Comparison of ENCODE assay signal across 18 cellular contexts in genomic region chr1:231279683-231280082, GRCh38. TPM values are rescaled to one million over a fixed set of nuclear protein-coding genes. Genes with fewer than 3 reads are reported as not detected.
A peak's percentile ranks its signal among the peaks of the same experiment; 100 is the strongest.
DNase-seq lines count a peak whose midpoint lies in the region; ATAC-seq and TF ChIP-seq lines count a peak whose summit lies in the region.
"Had no signal": no experiment of that assay in that cellular context is flagged by ENCODE, and none has a peak within 500 bp of the region (broad histone marks: within the 10 kb centered on the region; RNA-seq: fewer than 3 reads in every experiment).

No MANE protein-coding gene starts in this region.

- H3K27me3 ChIP-seq in lower lobe of right lung (ENCODE audit: low read depth), result no peaks in the 10 kb centered on the region
- H3K27me3 ChIP-seq: MG63, SJCRH30 had no signal

- TF ChIP-seq POLR2A in NB4 (IDR thresholded peaks at IDR 0.05; ENCODE audit: extremely low read depth, insufficient read length), result no peak

- H3K4me3 ChIP-seq in NB4 (ENCODE audit: low read depth, low read length) (no peak overlapping the region), lower lobe of right lung (no peak overlapping the region)
- H3K4me3 ChIP-seq: MG63, PC-9, SJCRH30 had no signal

- no peaks in the 10 kb centered on the region for H3K9me3 ChIP-seq in lower lobe of right lung
- H3K9me3 ChIP-seq: Caco-2, MG63, SJCRH30 had no signal

- no peaks in the 10 kb centered on the region for H3K4me1 ChIP-seq in lower lobe of right lung
- H3K4me1 ChIP-seq: Caco-2, SJCRH30 had no signal

- no peak for TF ChIP-seq CTCF in NB4 (IDR thresholded peaks at IDR 0.05; ENCODE audit: low read depth, low read length)
- no peak for TF ChIP-seq CTCF in lower lobe of right lung (IDR thresholded peaks at IDR 0.05)

- peaks cover 36% of the 10 kb centered on the region for H3K36me3 ChIP-seq in lower lobe of right lung

- DNase-seq in HuH-7 (ENCODE audit: low spot score) (peak; percentile 28), NB4 (ENCODE audit: low read depth) (peak; percentile 18), amniotic epithelial cell (ENCODE audit: low read depth) (peak; percentile 2), lower lobe of right lung (no peak), NCI-H82 (lab: John Stamatoyannopoulos, UW) (no peak), foreskin melanocyte (no peak), DMS 273 (lab: John Stamatoyannopoulos, UW; ENCODE audit: unreplicated experiment) (no peak)
- DNase-seq: Caco-2; CD4-positive, alpha-beta T cell; GOT3; NCI-H1105 treated with DMSO at 0.1 percent for 48 hours; NCI-H2029 treated with DMSO at 0.1 percent for 48 hours; NCI-H345; NCI-H524; PC-9; SJCRH30 had no signal

- ATAC-seq in lower lobe of right lung (peak; percentile 24 to 59), GM18873 (IDR thresholded peaks at IDR 0.05; ENCODE audit: low FRiP score, unreplicated experiment) (no peak)

- no peak overlapping the region for H3K27ac ChIP-seq in lower lobe of right lung
- H3K27ac ChIP-seq: PC-9, SJCRH30 had no signal

- intact Hi-C loops in lower lobe of right lung (cut with DNase I), result no loop called here

RNA-seq across cellular contexts. Expression of gene GNPAT, which starts 38.7 kb away (rescaled TPM):
- total RNA-seq in lower lobe of right lung, result 36.7 TPM

RNA-seq across cellular contexts. Expression of gene EXOC8, which starts 58.0 kb away (rescaled TPM):
- 20.6 TPM for total RNA-seq in lower lobe of right lung

RNA-seq across cellular contexts. Expression of gene SPRTN, which starts 58.4 kb away (rescaled TPM):
- total RNA-seq in lower lobe of right lung, result 8.9 TPM

Comparison
In these comparisons a context has a peak if more than half of its experiments do, and no peak if none do; other contexts are left out.
1. DNase-seq: peak in HuH-7 (single experiment), NB4 (single experiment) and amniotic epithelial cell (single experiment); none in lower lobe of right lung (single experiment), NCI-H82 (single experiment), foreskin melanocyte (single experiment) and DMS 273 (single experiment).